ENCODE assay signal across 9 cellular contexts in the genomic region with DNA sequence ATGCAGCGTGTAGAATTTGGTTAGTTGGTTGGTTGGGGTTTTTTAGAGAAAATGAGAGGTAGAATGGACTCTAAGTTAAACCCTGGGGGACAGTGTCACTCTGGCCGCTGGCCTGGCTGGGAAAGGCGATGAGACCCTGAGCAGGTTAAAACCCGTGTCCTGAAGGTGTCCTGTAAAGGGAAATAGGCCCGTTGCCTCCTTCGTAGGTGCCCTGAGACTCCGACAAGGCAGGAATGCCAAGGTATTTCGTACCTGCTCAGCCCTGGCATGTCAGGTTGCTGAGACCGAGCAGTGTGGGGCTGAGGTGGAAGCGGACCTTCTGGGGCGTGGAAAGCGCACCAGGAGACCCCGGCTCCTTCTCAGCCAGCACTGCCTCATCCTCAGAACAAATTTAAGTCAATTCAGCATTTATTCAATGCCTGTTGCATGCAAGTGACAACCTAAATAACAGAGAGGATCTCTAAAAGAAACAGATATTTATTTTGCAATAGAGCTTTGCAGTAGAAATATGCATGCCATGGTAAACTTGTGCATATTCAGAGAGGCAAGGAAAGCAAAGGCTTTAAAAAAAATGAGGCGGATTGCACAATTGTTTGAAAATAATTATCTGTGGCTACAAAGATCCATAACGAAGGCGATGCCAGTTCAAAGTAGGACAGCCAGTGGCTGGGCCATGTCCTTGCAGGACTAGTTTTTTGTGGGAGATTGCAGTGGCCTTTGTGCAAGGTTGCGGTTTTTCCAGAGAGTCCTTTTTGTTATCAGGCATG. TPM values are rescaled to one million over a fixed set of nuclear protein-coding genes. Genes with fewer than 3 reads are reported as not detected.
A peak's percentile ranks its signal among the peaks of the same experiment; 100 is the strongest.
DNase-seq lines count a peak whose midpoint lies in the region; ATAC-seq, FAIRE-seq and TF ChIP-seq lines count a peak whose summit lies in the region.
"Had no signal": no experiment of that assay in that cellular context is flagged by ENCODE, and none has a peak within 500 bp of the region (broad histone marks: within the 10 kb centered on the region; RNA-seq: fewer than 3 reads in every experiment).

No MANE protein-coding gene starts in this region.

- H3K4me2 ChIP-seq in K562 (ENCODE audit: insufficient read depth, low read length) (peak overlapping the region; percentile 85), mesendoderm (ENCODE audit: low read length) (no peak overlapping the region)

- H3K27me3 Mint-ChIP-seq in activated T-cell treated with anti-CD3 and anti-CD28 coated beads, Interleukin-2, amount 50 U/mL, for 24 hours: peaks cover 36% of the 10 kb centered on the region

- intact Hi-C loops in K562 (cut with micrococcal nuclease): loop anchor here (5.0 kb wide), 2 partner anchors 56 to 106 kb away; no protein-coding TSS in a partner anchor
- intact Hi-C loops in tibial artery (cut with DNase I; ENCODE audit: low total_unique reads): loop anchor here (10.0 kb wide), 1 partner anchor 88 kb away; no protein-coding TSS in a partner anchor

- POLR2A ChIA-PET in K562 (lab: Yijun Ruan, JAX): interaction anchor here (0.6 kb wide), 1 partner anchor 331 kb away, joined by 3 read pairs; no protein-coding TSS in a partner anchor

- H3K27me3 ChIP-seq in K562 (ENCODE audit: control insufficient read depth in 2 of 2, insufficient read depth in 2 of 2, low read length in 2 of 2): no peaks in the 10 kb centered on the region
- no peaks in the 10 kb centered on the region for H3K27me3 ChIP-seq in mesendoderm (ENCODE audit: insufficient read depth, low read length, poor library complexity)
- no peaks in the 10 kb centered on the region for H3K27me3 ChIP-seq in tibial artery

- H2BK5ac ChIP-seq in mesendoderm (ENCODE audit: low read length): no peak overlapping the region

- H3K23ac ChIP-seq in mesendoderm (ENCODE audit: low read length): no peak overlapping the region

- H3K18ac ChIP-seq in mesendoderm (ENCODE audit: low read length): no peak overlapping the region

- H3K4me3 ChIP-seq in K562 (peak overlapping the region; percentile 70; the same call in 1 of the 2 replicates), mesendoderm (ENCODE audit: low read length) (no peak overlapping the region), tibial artery (peak overlapping the region; percentile 95 to 98)

- no peaks in the 10 kb centered on the region for H3K9me3 Mint-ChIP-seq in activated T-cell treated with anti-CD3 and anti-CD28 coated beads, Interleukin-2, amount 50 U/mL, for 24 hours

- peak overlapping the region in 1 of 2 experiments; percentile 87; a peak in 2 of 4 replicates for H3K9ac ChIP-seq in K562 (ENCODE audit: insufficient read depth in 1 of 2, low read depth in 2 of 2, low read length in 2 of 2)
- H3K9ac ChIP-seq in mesendoderm (ENCODE audit: low read length): peak overlapping the region; percentile 52

- H3K27ac Mint-ChIP-seq in activated T-cell treated with anti-CD3 and anti-CD28 coated beads, Interleukin-2, amount 50 U/mL, for 24 hours: no peak overlapping the region

- no peak for TF ChIP-seq EP300 in K562 (IDR thresholded peaks at IDR 0.05; ENCODE audit: low read length)

- no TSS peak for BruUV-seq in K562 (replicated peaks; lab: Mats Ljungman, UMichigan)

- CTCF ChIA-PET in K562 (lab: Yijun Ruan, JAX; ENCODE audit: low intra/inter-chr PET ratio): interaction anchor here (0.5 kb wide), 1 partner anchor 31 kb away, joined by 3 read pairs; no protein-coding TSS in a partner anchor

- TF ChIP-seq POLR2A in K562 (conservative IDR thresholded peaks at IDR 0.05): no peak

- H3K9me1 ChIP-seq in K562 (ENCODE audit: control insufficient read depth, insufficient read depth, low read length): no peaks in the 10 kb centered on the region

- WGBS in K562 (ENCODE audit: insufficient coverage, low coverage, missing lambda C conversion rate): 47% methylated on average over 9 of the region's 17 CpGs
- 100% methylated on average over 1 of the region's 17 CpGs for WGBS in mesendoderm (ENCODE audit: extremely low coverage, insufficient coverage, low lambda C conversion rate)

- peaks cover 22% of the 10 kb centered on the region for H3K4me1 Mint-ChIP-seq in activated T-cell treated with anti-CD3 and anti-CD28 coated beads, Interleukin-2, amount 50 U/mL, for 24 hours (ENCODE audit: low read depth)

- TF ChIP-seq RAD21 in K562 (CRISPR knock-in tag; conservative IDR thresholded peaks at IDR 0.05 in 1 of 2, IDR thresholded peaks at IDR 0.05 in 1 of 2): no peak

- in situ Hi-C loops in K562 (cut with MboI): no loop called here

- ATAC-seq in K562: no peak
- no peak for ATAC-seq in HG02884 (IDR thresholded peaks at IDR 0.05; ENCODE audit: unreplicated experiment)

- peak overlapping the region; percentile 44 for H3K56ac ChIP-seq in mesendoderm (ENCODE audit: low read length)

- FAIRE-seq in K562 (lab: Jason Lieb, UNC): peak; percentile 67

- no peaks in the 10 kb centered on the region for H4K20me1 ChIP-seq in K562 (replicated peaks; ENCODE audit: control insufficient read depth, insufficient read depth, low read length)

- H4K8ac ChIP-seq in mesendoderm (ENCODE audit: low read depth, low read length): no peak overlapping the region

- H3K36me3 Mint-ChIP-seq in activated T-cell treated with anti-CD3 and anti-CD28 coated beads, Interleukin-2, amount 50 U/mL, for 24 hours (ENCODE audit: low read depth): peaks cover 2% of the 10 kb centered on the region

- no peak for DNase-seq in activated T-cell treated with anti-CD3 and anti-CD28 coated beads, Interleukin-2, amount 50 U/mL, for 24 hours
- DNase-seq in activated T-cell treated with anti-CD3 and anti-CD28 coated beads for 4 hours (no peak), K562 (ENCODE audit: extremely low read depth in 1 of 4, low spot score in 3 of 4) (peak in 1 of 4 experiments; percentile 49), mesendoderm (no peak), tibial artery (no peak), NCI-H510A (lab: John Stamatoyannopoulos, UW) (no peak), NCI-H82 treated with DMSO at 0.1 percent for 48 hours (lab: John Stamatoyannopoulos, UW; ENCODE audit: unreplicated experiment) (no peak)
- DNase-seq: NCI-H2029 treated with DMSO at 0.1 percent for 48 hours had no signal

- H2BK120ac ChIP-seq in mesendoderm (ENCODE audit: low read depth, low read length): no peak overlapping the region

- no peak overlapping the region for H2BK15ac ChIP-seq in mesendoderm (replicated peaks; ENCODE audit: low read depth)

- H3K27ac ChIP-seq in K562 (ENCODE audit: extremely low read depth, low read depth, low read length) (no peak overlapping the region), mesendoderm (ENCODE audit: low read depth, low read length) (no peak overlapping the region), tibial artery (peak overlapping the region; percentile 99)

- no peak overlapping the region for H2AFZ ChIP-seq in K562 (ENCODE audit: low read depth, low read length)

- H3K36me3 ChIP-seq in K562 (ENCODE audit: control insufficient read depth, insufficient read depth, low read length) (peaks cover 4% of the 10 kb centered on the region; the same call in 1 of the 3 replicates), mesendoderm (ENCODE audit: control insufficient read depth, insufficient read depth, low read length) (no peaks in the 10 kb centered on the region), tibial artery (no peaks in the 10 kb centered on the region)

- peaks cover 10% of the 10 kb centered on the region for H3K79me1 ChIP-seq in mesendoderm (ENCODE audit: low read length)

- no peaks in the 10 kb centered on the region for H3K9me3 ChIP-seq in K562 (replicated peaks; ENCODE audit: control insufficient read depth, insufficient read depth, low read depth, low read length)
- H3K9me3 ChIP-seq in tibial artery: no peaks in the 10 kb centered on the region

- H3K4me1 ChIP-seq in K562 (replicated peaks in 1 of 2; ENCODE audit: control insufficient read depth in 2 of 2, insufficient read depth in 2 of 2, low read length in 2 of 2) (peaks cover 23 to 26% of the 10 kb centered on the region in 2 experiments; a peak in 4 of 5 replicates), mesendoderm (ENCODE audit: control insufficient read depth, low read depth, low read length) (peaks cover 9% of the 10 kb centered on the region), tibial artery (peaks cover 0 to 32% (median 17%) of the 10 kb centered on the region in 4 donors)

- H3K4me3 Mint-ChIP-seq in activated T-cell treated with anti-CD3 and anti-CD28 coated beads, Interleukin-2, amount 50 U/mL, for 24 hours: peak overlapping the region; percentile 86

- H3K79me2 ChIP-seq in K562 (ENCODE audit: control insufficient read depth, insufficient read depth, low read length): peaks cover 19% of the 10 kb centered on the region
- peaks cover 15% of the 10 kb centered on the region for H3K79me2 ChIP-seq in mesendoderm (ENCODE audit: control insufficient read depth, insufficient read depth, low read length)

- no peak for TF ChIP-seq CTCF in K562 (IDR thresholded peaks at IDR 0.05 in 2 of 3, conservative IDR thresholded peaks at IDR 0.05 in 1 of 3; ENCODE audit: insufficient read depth in 2 of 3, low read depth in 1 of 3, low read length in 3 of 3)
- no peak for TF ChIP-seq CTCF in tibial artery (IDR thresholded peaks at IDR 0.05)

- H4K5ac ChIP-seq in mesendoderm (ENCODE audit: low read length): no peak overlapping the region

- no peak overlapping the region for H2AK5ac ChIP-seq in mesendoderm (ENCODE audit: low read length)

- H3K4ac ChIP-seq in mesendoderm (ENCODE audit: low read depth, low read length): no peak overlapping the region

RNA-seq across cellular contexts. Expression of gene RAB20, which starts 1.4 kb away (rescaled TPM):
- total RNA-seq in K562 (2011; cell fraction: chromatin; rRNA removed; ENCODE audit: low replicate concordance): 1.3 and 3.9 TPM in 2 replicates
- total RNA-seq in K562 (2011; cell fraction: nucleolus; rRNA removed): 2.5 TPM in 2 replicates
- total RNA-seq in K562 (2011; cell fraction: nucleoplasm; rRNA removed): 1.5 and 2.9 TPM in 2 replicates
- total RNA-seq in K562 (2014; rRNA removed): 9.2 and 12.4 TPM in 2 replicates
- 4.3 and 4.8 TPM in 2 replicates for total RNA-seq in K562 (2014; rRNA removed; fragmentation: Illumina TruSeq; extraction: Trizol)
- 6.7 and 7.7 TPM in 2 replicates for total RNA-seq in K562 (2015; rRNA removed; fragmentation: Illumina TruSeq; extraction: Trizol)
- total RNA-seq in K562 (2021): 7.9 and 8.1 TPM in 2 replicates
- 4.6 and 11.8 TPM in 2 replicates for polyA plus RNA-seq in K562 (2011; rRNA removed)
- polyA plus RNA-seq in K562 (2011; cell fraction: cytosol; rRNA removed): 8.9 and 13.3 TPM in 2 replicates
- polyA plus RNA-seq in K562 (2011; cell fraction: nucleus; rRNA removed): 3.6 and 6.9 TPM in 2 replicates
- 10.1 and 10.6 TPM in 2 replicates for polyA plus RNA-seq in K562 (2012)
- polyA plus RNA-seq in K562 (2014; fragmentation: Illumina TruSeq; extraction: Trizol): 5.4 and 7.5 TPM in 2 replicates
- under 1 TPM; 0.62 to 0.82 TPM for polyA plus RNA-seq in K562 (2014; fragmentation: Nextera tagmentation; extraction: Ambion mirVana)
- polyA plus RNA-seq in K562 (2014; rRNA removed): 7.1 and 9.1 TPM in 2 replicates
- polyA minus RNA-seq in K562 (2011; rRNA and poly(A)+ RNA removed): 2.9 and 6.8 TPM in 2 replicates
- 2.9 and 9.6 TPM in 2 replicates for polyA minus RNA-seq in K562 (2011; cell fraction: cytosol; rRNA and poly(A)+ RNA removed)
- polyA minus RNA-seq in K562 (2011; cell fraction: nucleus; rRNA and poly(A)+ RNA removed): 1.9 and 4.2 TPM in 2 replicates
- polyA plus RNA-seq in mesendoderm (2013, experiment 1 of 2): 30.9 TPM
- 30.6 TPM for polyA plus RNA-seq in mesendoderm (2013, experiment 2 of 2)

RNA-seq across cellular contexts. Expression of gene NAXD, which starts 52.5 kb away (rescaled TPM):
- 32.5 and 45.0 TPM in 2 replicates for total RNA-seq in K562 (2011; cell fraction: chromatin; rRNA removed; ENCODE audit: low replicate concordance)
- total RNA-seq in K562 (2011; cell fraction: nucleolus; rRNA removed): 25.1 and 28.0 TPM in 2 replicates
- 19.5 and 24.8 TPM in 2 replicates for total RNA-seq in K562 (2011; cell fraction: nucleoplasm; rRNA removed)
- total RNA-seq in K562 (2014; rRNA removed): 9.4 and 10.9 TPM in 2 replicates
- total RNA-seq in K562 (2014; rRNA removed; fragmentation: Illumina TruSeq; extraction: Trizol): 9.4 and 10.4 TPM in 2 replicates
- total RNA-seq in K562 (2015; rRNA removed; fragmentation: Illumina TruSeq; extraction: Trizol): 13.2 and 14.1 TPM in 2 replicates
- 19.3 and 20.1 TPM in 2 replicates for total RNA-seq in K562 (2021)
- 15.4 and 19.7 TPM in 2 replicates for polyA plus RNA-seq in K562 (2011; rRNA removed)
- 19.3 and 25.1 TPM in 2 replicates for polyA plus RNA-seq in K562 (2011; cell fraction: cytosol; rRNA removed)
- 81.8 and 101 TPM in 2 replicates for polyA plus RNA-seq in K562 (2011; cell fraction: nucleus; rRNA removed)
- 17.8 and 18.6 TPM in 2 replicates for polyA plus RNA-seq in K562 (2012)
- polyA plus RNA-seq in K562 (2014; fragmentation: Illumina TruSeq; extraction: Trizol): 13.0 and 17.0 TPM in 2 replicates
- 1 to 10 TPM in 1 of 2 experiments, under 1 TPM in 1; 0.59 to 1.7 TPM for polyA plus RNA-seq in K562 (2014; fragmentation: Nextera tagmentation; extraction: Ambion mirVana)
- 20.6 and 20.8 TPM in 2 replicates for polyA plus RNA-seq in K562 (2014; rRNA removed)
- 10.0 and 11.0 TPM in 2 replicates for polyA minus RNA-seq in K562 (2011; rRNA and poly(A)+ RNA removed)
- polyA minus RNA-seq in K562 (2011; cell fraction: cytosol; rRNA and poly(A)+ RNA removed): 5.3 and 8.5 TPM in 2 replicates
- polyA minus RNA-seq in K562 (2011; cell fraction: nucleus; rRNA and poly(A)+ RNA removed): 10.6 and 16.3 TPM in 2 replicates
- polyA plus RNA-seq in mesendoderm (2013, experiment 1 of 2): 22.1 TPM
- 22.1 TPM for polyA plus RNA-seq in mesendoderm (2013, experiment 2 of 2)

Comparison
In these comparisons a context has a peak if more than half of its experiments do, and no peak if none do; other contexts are left out.
1. H3K27ac ChIP-seq: peak in tibial artery (2 of 2); none in K562 (single experiment) and mesendoderm (single experiment).